ENCODE assay signal across 18 cellular contexts in the genomic region with DNA sequence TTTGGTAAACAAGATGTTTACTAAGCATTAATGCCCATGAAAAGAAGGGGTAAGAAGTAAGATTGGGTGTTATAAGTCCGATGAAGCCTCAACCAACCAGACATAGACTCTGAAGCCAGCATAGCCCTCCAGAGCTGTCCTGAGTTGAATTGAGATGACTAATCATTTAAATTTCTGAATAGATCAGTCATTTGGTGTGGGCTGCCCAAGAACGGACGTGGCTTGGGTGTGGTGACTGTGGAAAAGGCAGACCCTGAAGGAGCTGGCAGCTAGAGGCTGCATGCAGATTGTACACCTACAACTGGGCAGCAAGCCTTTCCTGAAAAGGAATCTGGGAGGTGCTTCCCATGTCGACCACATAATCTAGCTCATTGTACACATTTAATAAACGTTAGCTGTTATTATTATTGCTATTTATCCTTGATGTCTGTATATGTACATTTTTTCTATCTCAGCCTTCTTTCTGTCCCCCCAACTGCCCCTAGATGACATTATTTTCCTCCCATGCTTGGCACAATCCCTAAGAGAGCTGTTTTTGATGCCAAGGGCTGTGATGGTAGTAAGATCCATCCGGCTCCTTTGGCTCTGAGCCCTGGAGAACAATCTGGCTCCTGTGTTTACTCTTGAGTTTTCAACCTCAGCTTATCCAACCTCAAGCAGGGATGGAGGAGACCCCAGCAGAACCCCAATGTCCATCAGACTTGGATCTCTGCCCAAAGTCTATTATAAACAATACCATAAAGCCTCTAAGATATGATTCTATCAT. TPM values are rescaled to one million over a fixed set of nuclear protein-coding genes. Genes with fewer than 3 reads are reported as not detected.
DNase-seq lines count a peak whose midpoint lies in the region; ATAC-seq and TF ChIP-seq lines count a peak whose summit lies in the region.
"Had no signal": no experiment of that assay in that cellular context is flagged by ENCODE, and none has a peak within 500 bp of the region (broad histone marks: within the 10 kb centered on the region; RNA-seq: fewer than 3 reads in every experiment).

No MANE protein-coding gene starts in this region.

- no peak for TF ChIP-seq CTCF in osteoblast (IDR thresholded peaks at IDR 0.05; ENCODE audit: extremely low read depth, low read depth, low read length)

- H3K27me3 Mint-ChIP-seq in activated naive CD4-positive, alpha-beta T cell treated with anti-CD3 and anti-CD28 coated beads, Interleukin-2, amount 10 ng/mL, durations not matched to agents 7 days and 5 days: no peaks in the 10 kb centered on the region

- no peaks in the 10 kb centered on the region for H3K27me3 ChIP-seq in osteoblast (ENCODE audit: insufficient read depth, low read length)
- H3K27me3 ChIP-seq: right lobe of liver had no signal

- CTCF ChIA-PET in activated naive CD4-positive, alpha-beta T cell treated with anti-CD3 and anti-CD28 coated beads, Interleukin-2, amount 10 ng/mL, durations not matched to agents 7 days and 5 days (lab: Charles Lee): no interaction called here

- peak overlapping the region; percentile 13 for H2AFZ ChIP-seq in osteoblast (ENCODE audit: low read length)

- peaks cover under 1% of the 10 kb centered on the region for H3K9me3 Mint-ChIP-seq in activated naive CD4-positive, alpha-beta T cell treated with anti-CD3 and anti-CD28 coated beads, Interleukin-2, amount 10 ng/mL, durations not matched to agents 7 days and 5 days
- H3K9me3 Mint-ChIP-seq: activated T-helper 2 cell treated with anti-CD3 and anti-CD28 coated beads, Interferon-gamma antibody, Interleukin-2, Interleukin-4, amounts not matched to agents 10 μg/mL and 5 μg/mL and 100 μg/mL, durations not matched to agents 14 hours and 24 hours and 36 hours; stimulated activated memory B cell treated with anti-CD40 and anti-IgM and Interleukin-4, amounts not matched to agents 10 μg/mL and 1 μg/mL and 100 μg/mL, for 72 hours had no signal

- no peaks in the 10 kb centered on the region for H4K20me1 ChIP-seq in osteoblast (ENCODE audit: insufficient read depth, low read length)

- no peaks in the 10 kb centered on the region for H3K36me3 ChIP-seq in osteoblast (ENCODE audit: insufficient read depth, low read length)
- H3K36me3 ChIP-seq: right lobe of liver had no signal

- no peaks in the 10 kb centered on the region for H3K36me3 Mint-ChIP-seq in activated naive CD4-positive, alpha-beta T cell treated with anti-CD3 and anti-CD28 coated beads, Interleukin-2, amount 10 ng/mL, durations not matched to agents 7 days and 5 days
- H3K36me3 Mint-ChIP-seq: brain; stimulated activated memory B cell treated with anti-CD40 and anti-IgM and Interleukin-4, amounts not matched to agents 10 μg/mL and 1 μg/mL and 100 μg/mL, for 72 hours had no signal

- peak overlapping the region; percentile 62 for H3K27ac ChIP-seq in osteoblast (ENCODE audit: low read depth, low read length)
- H3K27ac ChIP-seq: right lobe of liver had no signal

- no peaks in the 10 kb centered on the region for H3K9me3 ChIP-seq in osteoblast (ENCODE audit: low read depth, low read length)
- H3K9me3 ChIP-seq: right lobe of liver had no signal

- H3K79me2 ChIP-seq in osteoblast (ENCODE audit: insufficient read depth, low read length): no peaks in the 10 kb centered on the region

- ATAC-seq in GM18861 (IDR thresholded peaks at IDR 0.05; ENCODE audit: unreplicated experiment) (no peak), HG03095 (IDR thresholded peaks at IDR 0.05; ENCODE audit: unreplicated experiment) (no peak)
- ATAC-seq: activated CD8-positive, alpha-beta T cell treated with anti-CD3 and anti-CD28 coated beads for 36 hours; right lobe of liver; stimulated activated memory B cell treated with anti-CD40 and anti-IgM and Interleukin-4, amounts not matched to agents 10 μg/mL and 1 μg/mL and 100 μg/mL, for 72 hours had no signal

- H3K4me1 Mint-ChIP-seq in activated naive CD4-positive, alpha-beta T cell treated with anti-CD3 and anti-CD28 coated beads, Interleukin-2, amount 10 ng/mL, durations not matched to agents 7 days and 5 days: no peaks in the 10 kb centered on the region
- H3K4me1 Mint-ChIP-seq: nephron; stimulated activated memory B cell treated with anti-CD40 and anti-IgM and Interleukin-4, amounts not matched to agents 10 μg/mL and 1 μg/mL and 100 μg/mL, for 72 hours had no signal

- no peak overlapping the region for H3K4me3 ChIP-seq in osteoblast (ENCODE audit: insufficient read depth, low read length)
- H3K4me3 ChIP-seq: right lobe of liver had no signal

- H3K4me1 ChIP-seq in osteoblast (ENCODE audit: insufficient read depth, low read length): peaks cover 24% of the 10 kb centered on the region
- H3K4me1 ChIP-seq: right lobe of liver had no signal

- H3K27ac Mint-ChIP-seq in activated naive CD4-positive, alpha-beta T cell treated with anti-CD3 and anti-CD28 coated beads, Interleukin-2, amount 10 ng/mL, durations not matched to agents 7 days and 5 days: no peak overlapping the region
- H3K27ac Mint-ChIP-seq: activated CD8-positive, alpha-beta T cell treated with anti-CD3 and anti-CD28 coated beads for 36 hours; activated T-helper 2 cell treated with anti-CD3 and anti-CD28 coated beads, Interferon-gamma antibody, Interleukin-2, Interleukin-4, amounts not matched to agents 10 μg/mL and 5 μg/mL and 100 μg/mL, durations not matched to agents 14 hours and 24 hours and 36 hours; nephron; stimulated activated memory B cell treated with anti-CD40 and anti-IgM and Interleukin-4, amounts not matched to agents 10 μg/mL and 1 μg/mL and 100 μg/mL, for 72 hours had no signal

- H3K4me2 ChIP-seq in osteoblast (ENCODE audit: insufficient read depth, low read length): peak overlapping the region; percentile 65

- DNase-seq in EL (peak; percentile 60), NCI-H2171 treated with DMSO at 0.1 percent for 48 hours (lab: John Stamatoyannopoulos, UW) (peak; percentile 70), cerebellar cortex (ENCODE audit: low spot score) (peak; percentile 92), osteoblast (ENCODE audit: insufficient read length, low spot score, missing footprints) (peak; percentile 45)
- DNase-seq in activated naive CD4-positive, alpha-beta T cell treated with anti-CD3 and anti-CD28 coated beads, Interleukin-2, amount 10 ng/mL, durations not matched to agents 7 days and 5 days: no peak
- DNase-seq in activated CD8-positive, alpha-beta memory T cell treated with anti-CD3 and anti-CD28 coated beads for 24 hours: no peak
- DNase-seq: activated CD8-positive, alpha-beta T cell treated with anti-CD3 and anti-CD28 coated beads for 36 hours; GF-D8; NCI-H2227 treated with DMSO at 0.1 percent for 48 hours; right lobe of liver; stimulated activated CD4-positive, alpha-beta T cell treated with anti-CD3 and anti-CD28 coated beads, Interleukin-4, amount 100 ng/mL, for 24 hours; T-helper 9 cell had no signal

- H3K4me3 Mint-ChIP-seq in activated naive CD4-positive, alpha-beta T cell treated with anti-CD3 and anti-CD28 coated beads, Interleukin-2, amount 10 ng/mL, durations not matched to agents 7 days and 5 days: no peak overlapping the region
- H3K4me3 Mint-ChIP-seq: activated CD8-positive, alpha-beta T cell treated with anti-CD3 and anti-CD28 coated beads for 36 hours; brain; nephron; stimulated activated memory B cell treated with anti-CD40 and anti-IgM and Interleukin-4, amounts not matched to agents 10 μg/mL and 1 μg/mL and 100 μg/mL, for 72 hours had no signal

RNA-seq across cellular contexts. Expression of a gene that starts 57.6 kb away (rescaled TPM):
- total RNA-seq in osteoblast: 49.2 and 60.1 TPM in 2 replicates

Comparison
In these comparisons a context has a peak if more than half of its experiments do, and no peak if none do; other contexts are left out.
1. DNase-seq: peak in EL (single experiment), NCI-H2171 treated with DMSO at 0.1 percent for 48 hours (single experiment), cerebellar cortex (single experiment) and osteoblast (single experiment); none in activated naive CD4-positive, alpha-beta T cell treated with anti-CD3 and anti-CD28 coated beads, Interleukin-2, amount 10 ng/mL, durations not matched to agents 7 days and 5 days (single experiment) and activated CD8-positive, alpha-beta memory T cell treated with anti-CD3 and anti-CD28 coated beads for 24 hours (single experiment).